Comparison of ENCODE assay signal across 4 cellular contexts in the genomic region with DNA sequence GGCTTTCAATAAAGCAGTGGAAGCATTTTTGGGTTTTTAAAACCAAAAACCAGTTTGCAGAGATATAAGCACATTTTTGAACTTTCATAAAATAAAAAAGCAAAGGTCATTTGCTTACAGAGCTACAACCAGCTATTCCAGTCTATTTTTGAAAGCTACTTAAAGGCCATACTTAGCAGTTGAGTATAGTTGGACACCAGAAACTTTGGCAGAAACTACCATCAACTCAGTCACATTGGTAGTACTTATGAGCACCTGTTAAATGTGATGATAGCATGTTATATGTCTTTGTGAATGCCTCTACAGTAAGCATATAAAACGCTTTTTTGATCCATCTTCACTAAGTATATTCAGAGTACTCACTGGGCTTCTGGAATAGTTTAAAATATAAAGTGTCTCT.
"Had no signal": no experiment of that assay in that cellular context is flagged by ENCODE, and none has a peak within 500 bp of the region (broad histone marks: within the 10 kb centered on the region; RNA-seq: fewer than 3 reads in every experiment).

No MANE protein-coding gene starts in this region.

- DNase-seq: H9, HCEC 1CT, IMR-90 had no signal

- ATAC-seq: GM23338 had no signal

- H3K4me3 ChIP-seq: GM23338 had no signal
